ENCODE assay signal across 16 cellular contexts in genomic region chr1:156006666-156007376, GRCh38. TPM values are rescaled to one million over a fixed set of nuclear protein-coding genes. Genes with fewer than 3 reads are reported as not detected.
DNase-seq lines count a peak whose midpoint lies in the region; ATAC-seq and TF ChIP-seq lines count a peak whose summit lies in the region.
"Had no signal": no experiment of that assay in that cellular context is flagged by ENCODE, and none has a peak within 500 bp of the region (broad histone marks: within the 10 kb centered on the region; RNA-seq: fewer than 3 reads in every experiment).

No MANE protein-coding gene starts in this region.

- H3K4me1 ChIP-seq in IMR-90 (ENCODE audit: control insufficient read depth, insufficient read depth, low read length): peaks cover 5% of the 10 kb centered on the region; the same call in 1 of the 2 replicates
- H3K4me1 ChIP-seq in osteoblast (ENCODE audit: insufficient read depth, low read length): no peaks in the 10 kb centered on the region

- no peak overlapping the region for H4K5ac ChIP-seq in IMR-90 (ENCODE audit: low read depth, low read length)

- peaks cover 4 to 15% of the 10 kb centered on the region in 2 experiments; a peak in 3 of 4 replicates for H3K79me1 ChIP-seq in IMR-90 (ENCODE audit: low read depth in 1 of 2, low read length in 2 of 2)

- H3K9ac ChIP-seq in IMR-90 (ENCODE audit: low read depth, low read length): no peak overlapping the region

- no peak overlapping the region for H2AK5ac ChIP-seq in IMR-90 (ENCODE audit: low read depth, low read length)

- H4K91ac ChIP-seq in IMR-90 (ENCODE audit: insufficient read depth, low read depth, low read length): no peak overlapping the region

- intact Hi-C loops in IMR-90 (cut with micrococcal nuclease): no loop called here

- no peak overlapping the region for H3K23ac ChIP-seq in IMR-90 (ENCODE audit: low read depth, low read length)

- H2AFZ ChIP-seq in IMR-90 (replicated peaks; ENCODE audit: low read length, poor library complexity) (no peak overlapping the region), osteoblast (ENCODE audit: low read length) (no peak overlapping the region)

- no peak overlapping the region for H2BK5ac ChIP-seq in IMR-90 (ENCODE audit: low read depth, low read length, poor library complexity, severe bottlenecking)

- no peaks in the 10 kb centered on the region for H3K27me3 ChIP-seq in IMR-90 (ENCODE audit: control insufficient read depth, insufficient read depth, low read length)
- H3K27me3 ChIP-seq in osteoblast (ENCODE audit: insufficient read depth, low read length): no peaks in the 10 kb centered on the region
- H3K27me3 ChIP-seq: tibial artery had no signal

- H3K79me2 ChIP-seq in osteoblast (ENCODE audit: insufficient read depth, low read length): peaks cover 3% of the 10 kb centered on the region

- peaks cover 5% of the 10 kb centered on the region for H4K20me1 ChIP-seq in IMR-90 (ENCODE audit: insufficient read depth, low read length)
- H4K20me1 ChIP-seq in osteoblast (ENCODE audit: insufficient read depth, low read length): peaks cover 6% of the 10 kb centered on the region

- H3K18ac ChIP-seq in IMR-90 (ENCODE audit: low read depth, low read length): no peak overlapping the region

- H3K36me3 ChIP-seq in IMR-90 (ENCODE audit: control insufficient read depth, insufficient read depth, low read length) (peaks cover 31% of the 10 kb centered on the region), osteoblast (ENCODE audit: insufficient read depth, low read length) (peaks cover 32% of the 10 kb centered on the region)

- CTCF ChIA-PET in IMR-90 (lab: Yijun Ruan, JAX): interaction anchor here (1.4 kb wide), 1 partner anchor 60 kb away, joined by 3 read pairs; no protein-coding TSS in a partner anchor

- no peak overlapping the region for H3K14ac ChIP-seq in IMR-90 (replicated peaks; ENCODE audit: low read depth, low read length)

- H3K9me3 ChIP-seq in IMR-90 (ENCODE audit: control insufficient read depth, insufficient read depth, low read length) (no peaks in the 10 kb centered on the region), osteoblast (ENCODE audit: low read depth, low read length) (no peaks in the 10 kb centered on the region)
- H3K9me3 ChIP-seq: tibial artery had no signal

- no peak overlapping the region for H2BK20ac ChIP-seq in IMR-90 (ENCODE audit: low read depth, low read length)

- no TSS peak for BruUV-seq in IMR-90 (replicated peaks; lab: Mats Ljungman, UMichigan)

- in situ Hi-C loops in IMR-90 (cut with MboI; ENCODE audit: low sequenced_read_pairs): no loop called here

- no peak overlapping the region for H3K4me3 ChIP-seq in IMR-90 (ENCODE audit: insufficient read depth, low read depth, low read length)
- H3K4me3 ChIP-seq in osteoblast (ENCODE audit: insufficient read depth, low read length): no peak overlapping the region
- H3K4me3 ChIP-seq: tibial artery had no signal

- H3K4ac ChIP-seq in IMR-90 (ENCODE audit: low read depth, low read length): no peak overlapping the region

- H3K4me2 ChIP-seq in IMR-90 (ENCODE audit: low read depth, low read length) (no peak overlapping the region), osteoblast (ENCODE audit: insufficient read depth, low read length) (no peak overlapping the region)

- ATAC-seq in IMR-90 (ENCODE audit: low read depth): peak; percentile 41
- no peak for ATAC-seq in GM18511 (IDR thresholded peaks at IDR 0.05; ENCODE audit: unreplicated experiment)
- ATAC-seq in HG03159 (IDR thresholded peaks at IDR 0.05; ENCODE audit: unreplicated experiment): no peak
- ATAC-seq: activated T-cell treated with anti-CD3 and anti-CD28 coated beads, Interleukin-2, amount 50 U/mL, for 72 hours; left lobe of liver had no signal

- no peak for TF ChIP-seq RAD21 in IMR-90 (IDR thresholded peaks at IDR 0.05; ENCODE audit: low read length)

- H4K8ac ChIP-seq in IMR-90 (ENCODE audit: low read depth in 2 of 2, low read length in 2 of 2): no peak overlapping the region

- no peak for TF ChIP-seq POLR2A in IMR-90 (IDR thresholded peaks at IDR 0.05; ENCODE audit: low read depth, low read length)

- no peak overlapping the region for H3K56ac ChIP-seq in IMR-90 (ENCODE audit: extremely low read depth, insufficient read depth, low read length)

- WGBS in IMR-90 (ENCODE audit: extremely low coverage in 2 of 2, insufficient read length in 1 of 2), 2 experiments: 71% methylated on average over 2 of the region's 7 CpGs; no CpG with 5 or more reads in 1 of the 2 experiments

- H3K9me1 ChIP-seq in IMR-90 (ENCODE audit: insufficient read depth, low read length): no peaks in the 10 kb centered on the region

- DNase-seq in DMS53 treated with DMSO at 0.1 percent for 48 hours (lab: John Stamatoyannopoulos, UW; ENCODE audit: unreplicated experiment): peak; percentile 78
- no peak for DNase-seq in IMR-90
- DNase-seq in ecto neural progenitor cell (ENCODE audit: low spot score): peak; percentile 55
- DNase-seq in osteoblast (ENCODE audit: insufficient read length, low spot score, missing footprints): peak; percentile 41
- no peak for DNase-seq in retina
- no peak for DNase-seq in activated effector memory CD4-positive, alpha-beta T cell treated with anti-CD3 and anti-CD28 coated beads, Interleukin-2, amount 50 U/mL, for 16 hours
- DNase-seq: activated B cell treated with CpG ODN at 0.5 μM for 24 hours; activated T-cell treated with anti-CD3 and anti-CD28 coated beads, Interleukin-2, amount 50 U/mL, for 72 hours; COR-L47; glutamatergic neuron; NCI-H1694 treated with DMSO at 0.1 percent for 48 hours; SHP77; tibial artery had no signal

- dilution Hi-C loops in IMR-90 (cut with HindIII; ENCODE audit: low sequenced_read_pairs, unreplicated experiment): no loop called here

- H2BK15ac ChIP-seq in IMR-90 (ENCODE audit: low read depth, low read length): no peak overlapping the region

- H2AK9ac ChIP-seq in IMR-90 (replicated peaks; ENCODE audit: low read depth, low read length, poor library complexity): no peak overlapping the region

- no peak overlapping the region for H3K27ac ChIP-seq in IMR-90 (ENCODE audit: insufficient read depth, low read length)
- H3K27ac ChIP-seq in osteoblast (ENCODE audit: low read depth, low read length): no peak overlapping the region
- H3K27ac ChIP-seq: tibial artery had no signal

- POLR2A ChIA-PET in IMR-90 (lab: Charles Lee; ENCODE audit: unreplicated experiment): no interaction called here

- no peak overlapping the region for H2BK120ac ChIP-seq in IMR-90 (ENCODE audit: low read depth, low read length)

- TF ChIP-seq CTCF in IMR-90 (conservative IDR thresholded peaks at IDR 0.05; ENCODE audit: low read depth, low read length): no peak
- TF ChIP-seq CTCF in osteoblast (IDR thresholded peaks at IDR 0.05; ENCODE audit: extremely low read depth, low read depth, low read length): no peak

TF ChIP-seq in IMR-90, 13 proteins besides CTCF, POLR2A, EP300 and RAD21 (continues in another document):
- TF ChIP-seq, protein P1, sequence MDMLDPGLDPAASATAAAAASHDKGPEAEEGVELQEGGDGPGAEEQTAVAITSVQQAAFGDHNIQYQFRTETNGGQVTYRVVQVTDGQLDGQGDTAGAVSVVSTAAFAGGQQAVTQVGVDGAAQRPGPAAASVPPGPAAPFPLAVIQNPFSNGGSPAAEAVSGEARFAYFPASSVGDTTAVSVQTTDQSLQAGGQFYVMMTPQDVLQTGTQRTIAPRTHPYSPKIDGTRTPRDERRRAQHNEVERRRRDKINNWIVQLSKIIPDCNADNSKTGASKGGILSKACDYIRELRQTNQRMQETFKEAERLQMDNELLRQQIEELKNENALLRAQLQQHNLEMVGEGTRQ (IDR thresholded peaks at IDR 0.05; ENCODE audit: low read depth, low read length): no peak
- TF ChIP-seq, protein P2, sequence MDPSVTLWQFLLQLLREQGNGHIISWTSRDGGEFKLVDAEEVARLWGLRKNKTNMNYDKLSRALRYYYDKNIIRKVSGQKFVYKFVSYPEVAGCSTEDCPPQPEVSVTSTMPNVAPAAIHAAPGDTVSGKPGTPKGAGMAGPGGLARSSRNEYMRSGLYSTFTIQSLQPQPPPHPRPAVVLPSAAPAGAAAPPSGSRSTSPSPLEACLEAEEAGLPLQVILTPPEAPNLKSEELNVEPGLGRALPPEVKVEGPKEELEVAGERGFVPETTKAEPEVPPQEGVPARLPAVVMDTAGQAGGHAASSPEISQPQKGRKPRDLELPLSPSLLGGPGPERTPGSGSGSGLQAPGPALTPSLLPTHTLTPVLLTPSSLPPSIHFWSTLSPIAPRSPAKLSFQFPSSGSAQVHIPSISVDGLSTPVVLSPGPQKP (IDR thresholded peaks at IDR 0.05; ENCODE audit: borderline replicate concordance, low read depth, low read length): no peak
- TF ChIP-seq MAFK (IDR thresholded peaks at IDR 0.05; ENCODE audit: low read depth, low read length) (no peak), FOS (IDR thresholded peaks at IDR 0.05; ENCODE audit: low read depth, low read length) (no peak), CEBPB (IDR thresholded peaks at IDR 0.05; ENCODE audit: low read depth, low read length) (no peak), RFX5 (IDR thresholded peaks at IDR 0.05; ENCODE audit: low read depth, low read length) (no peak), NFE2L2 (IDR thresholded peaks at IDR 0.05; ENCODE audit: low read depth, low read length) (no peak)

RNA-seq across cellular contexts. Expression of gene SSR2, which starts 13.9 kb away (rescaled TPM):
- total RNA-seq in IMR-90 (2012; rRNA removed) (553 and 927 TPM in 2 replicates), osteoblast (332 and 415 TPM in 2 replicates)
- 952 and 1,264 TPM in 2 replicates for polyA plus RNA-seq in IMR-90 (2012; rRNA removed)
- polyA plus RNA-seq in IMR-90 (2012; cell fraction: cytosol; rRNA removed): 935 and 1,213 TPM in 2 replicates
- 229 and 499 TPM in 2 replicates for polyA plus RNA-seq in IMR-90 (2012; cell fraction: nucleus; rRNA removed; ENCODE audit: low replicate concordance)

RNA-seq across cellular contexts. Expression of gene ARHGEF2, which starts 28.5 kb away (rescaled TPM):
- 81.4 and 91.8 TPM in 2 replicates for total RNA-seq in IMR-90 (2012; rRNA removed)
- polyA plus RNA-seq in IMR-90 (2012; rRNA removed): 101 and 117 TPM in 2 replicates
- 64.3 and 78.0 TPM in 2 replicates for polyA plus RNA-seq in IMR-90 (2012; cell fraction: cytosol; rRNA removed)
- polyA plus RNA-seq in IMR-90 (2012; cell fraction: nucleus; rRNA removed; ENCODE audit: low replicate concordance): 272 and 424 TPM in 2 replicates
- total RNA-seq in osteoblast: 166 and 183 TPM in 2 replicates

RNA-seq across cellular contexts. Expression of gene UBQLN4, which starts 46.8 kb away (rescaled TPM):
- 8.8 and 9.7 TPM in 2 replicates for total RNA-seq in IMR-90 (2012; rRNA removed)
- 21.6 and 24.0 TPM in 2 replicates for polyA plus RNA-seq in IMR-90 (2012; rRNA removed)
- polyA plus RNA-seq in IMR-90 (2012; cell fraction: cytosol; rRNA removed): 11.7 and 17.0 TPM in 2 replicates
- 40.7 and 41.8 TPM in 2 replicates for polyA plus RNA-seq in IMR-90 (2012; cell fraction: nucleus; rRNA removed; ENCODE audit: low replicate concordance)
- total RNA-seq in osteoblast: 10.6 and 13.0 TPM in 2 replicates

RNA-seq across cellular contexts. Expression of gene LAMTOR2, which starts 47.8 kb away (rescaled TPM):
- total RNA-seq in IMR-90 (2012; rRNA removed) (45.8 and 50.0 TPM in 2 replicates), osteoblast (36.6 and 40.1 TPM in 2 replicates)
- polyA plus RNA-seq in IMR-90 (2012; rRNA removed): 89.0 and 106 TPM in 2 replicates
- polyA plus RNA-seq in IMR-90 (2012; cell fraction: cytosol; rRNA removed): 132 and 144 TPM in 2 replicates
- polyA plus RNA-seq in IMR-90 (2012; cell fraction: nucleus; rRNA removed; ENCODE audit: low replicate concordance): 24.2 and 31.7 TPM in 2 replicates

RNA-seq across cellular contexts. Expression of gene RAB25, which starts 54.1 kb away (rescaled TPM):
- total RNA-seq in IMR-90 (2012; rRNA removed): not detected in 2 replicates
- polyA plus RNA-seq in IMR-90 (2012; rRNA removed): not detected in 2 replicates
- 0.03 TPM in 1 of 2 replicates, not detected in the other for polyA plus RNA-seq in IMR-90 (2012; cell fraction: cytosol; rRNA removed)
- 0.29 TPM in 1 of 2 replicates, not detected in the other for polyA plus RNA-seq in IMR-90 (2012; cell fraction: nucleus; rRNA removed; ENCODE audit: low replicate concordance)
- not detected in 2 replicates for total RNA-seq in osteoblast

Comparison
In these comparisons a context has a peak if more than half of its experiments do, and no peak if none do; other contexts are left out.
1. DNase-seq: peak in DMS53 treated with DMSO at 0.1 percent for 48 hours (single experiment), ecto neural progenitor cell (single experiment) and osteoblast (single experiment); none in IMR-90 (single experiment), retina (single experiment) and activated effector memory CD4-positive, alpha-beta T cell treated with anti-CD3 and anti-CD28 coated beads, Interleukin-2, amount 50 U/mL, for 16 hours (single experiment).